Comparison of ENCODE assay signal across 36 cellular contexts in genomic region chr4:176289561-176289960, GRCh38. TPM values are rescaled to one million over a fixed set of nuclear protein-coding genes. Genes with fewer than 3 reads are reported as not detected.
"Had no signal": no experiment of that assay in that cellular context is flagged by ENCODE, and none has a peak within 500 bp of the region (broad histone marks: within the 10 kb centered on the region; RNA-seq: fewer than 3 reads in every experiment).

No MANE protein-coding gene starts in this region.

- H3K27me3 ChIP-seq: MG63 had no signal

- H3K4me3 ChIP-seq: MG63 had no signal

- H3K36me3 ChIP-seq: MG63 had no signal

- H3K9me3 ChIP-seq: MG63 had no signal

- DNase-seq: Kasumi-1, MG63, MM.1S, MV-4-11, NCI-H1048, NCI-H1092, NCI-H1092 treated with DMSO at 0.1 percent for 48 hours, NCI-H1105, NCI-H1105 treated with DMSO at 0.1 percent for 48 hours, NCI-H1417, NCI-H1417 treated with DMSO at 0.1 percent for 48 hours, NCI-H1436, NCI-H1436 treated with DMSO at 0.1 percent for 48 hours, NCI-H146, NCI-H1694, NCI-H1694 treated with DMSO at 0.1 percent for 48 hours, NCI-H187, NCI-H187 treated with DMSO at 0.1 percent for 48 hours, NCI-H1930, NCI-H2029, NCI-H2029 treated with DMSO at 0.1 percent for 48 hours, NCI-H2081, NCI-H2081 treated with DMSO at 0.1 percent for 48 hours, NCI-H2107, NCI-H2171, NCI-H2171 treated with DMSO at 0.1 percent for 48 hours, NCI-H2227 treated with DMSO at 0.1 percent for 48 hours, NCI-H226, NCI-H345, NCI-H446, NCI-H446 treated with DMSO at 0.1 percent for 48 hours, NCI-H510A, NCI-H510A treated with DMSO at 0.1 percent for 48 hours, NCI-H524, NCI-H524 treated with DMSO at 0.1 percent for 48 hours had no signal

RNA-seq across cellular contexts. Expression of gene ASB5, which starts 20.5 kb away (rescaled TPM):
- total RNA-seq: MCF 10A had no signal
